12 cellular contexts compared by ENCODE assay signal in the genomic region with DNA sequence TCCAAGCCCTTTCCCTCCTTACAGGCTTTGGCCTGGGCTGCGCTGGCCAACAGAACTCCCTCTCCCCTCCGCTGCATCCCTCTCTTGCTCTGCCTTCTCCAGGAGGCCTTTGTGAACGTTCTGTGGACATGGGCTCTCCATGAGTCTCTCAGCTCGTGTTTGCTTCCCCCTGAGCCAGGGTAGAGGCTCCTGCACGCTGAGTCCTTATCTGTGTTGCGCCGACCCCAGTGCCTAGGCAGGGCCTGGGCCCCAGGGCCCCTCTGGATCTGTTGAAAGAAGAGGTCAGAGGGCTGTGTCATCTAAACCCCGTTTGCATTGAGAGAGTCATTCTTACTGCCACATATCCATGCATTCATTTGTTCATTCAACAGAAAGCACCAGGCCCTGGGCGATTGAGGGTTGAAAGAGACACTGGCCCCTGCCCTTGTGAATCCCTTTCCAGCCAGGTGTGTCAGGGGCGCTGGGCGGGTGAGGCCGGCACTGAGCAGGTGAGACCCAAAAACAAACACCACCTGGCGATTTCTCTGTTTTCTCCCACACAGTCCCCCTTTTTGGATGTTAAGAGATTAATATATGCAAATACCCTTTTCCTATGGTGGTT.
DNase-seq lines count a peak whose midpoint lies in the region; ATAC-seq and TF ChIP-seq lines count a peak whose summit lies in the region.
"Had no signal": no experiment of that assay in that cellular context is flagged by ENCODE, and none has a peak within 500 bp of the region (broad histone marks: within the 10 kb centered on the region; RNA-seq: fewer than 3 reads in every experiment).

No MANE protein-coding gene starts in this region.

- no peaks in the 10 kb centered on the region for H3K9me3 Mint-ChIP-seq in central memory CD8-positive, alpha-beta T cell
- H3K9me3 Mint-ChIP-seq: activated B cell treated with CpG ODN at 0.5 μM for 24 hours; effector memory CD8-positive, alpha-beta T cell had no signal

- no peak overlapping the region for H3K9ac ChIP-seq in MM.1S (ENCODE audit: low read length)

- DNase-seq in COLO668 (lab: John Stamatoyannopoulos, UW; ENCODE audit: unreplicated experiment), result peak; percentile 53
- peak; percentile 52 for DNase-seq in MM.1S
- DNase-seq in central memory CD8-positive, alpha-beta T cell (ENCODE audit: low spot score in 2 of 2), result no peak
- DNase-seq in omental fat pad (ENCODE audit: low spot score), result peak; percentile 17
- DNase-seq in globus pallidus (ENCODE audit: low spot score), result no peak
- no peak for DNase-seq in stimulated activated CD4-positive, alpha-beta T cell treated with anti-CD3 and anti-CD28 coated beads, Interleukin-15, amount 100 ng/mL, for 24 hours
- DNase-seq in NCI-H2227 (lab: John Stamatoyannopoulos, UW; ENCODE audit: unreplicated experiment), result no peak
- DNase-seq: activated B cell treated with CpG ODN at 0.5 μM for 24 hours; effector memory CD8-positive, alpha-beta T cell had no signal

- H4K20me1 ChIP-seq in MM.1S (ENCODE audit: insufficient read depth, low read length), result no peaks in the 10 kb centered on the region

- H3K9me3 ChIP-seq in MM.1S (replicated peaks; ENCODE audit: insufficient read depth, low read length), result no peaks in the 10 kb centered on the region
- H3K9me3 ChIP-seq: body of pancreas had no signal

- H3K36me3 ChIP-seq in MM.1S (replicated peaks; ENCODE audit: insufficient read depth, low read length), result no peaks in the 10 kb centered on the region

- no peaks in the 10 kb centered on the region for H3K27me3 ChIP-seq in MM.1S (replicated peaks; ENCODE audit: insufficient read depth, low read length)
- H3K27me3 ChIP-seq: body of pancreas had no signal

- H3K27ac Mint-ChIP-seq in central memory CD8-positive, alpha-beta T cell (ENCODE audit: low read depth), result peak overlapping the region; percentile 59
- H3K27ac Mint-ChIP-seq: activated B cell treated with CpG ODN at 0.5 μM for 24 hours had no signal

- peaks cover 15% of the 10 kb centered on the region for H3K4me1 ChIP-seq in MM.1S (ENCODE audit: low read length)

- peak overlapping the region; percentile 14; the same call in 1 of the 2 replicates for H2AFZ ChIP-seq in MM.1S (ENCODE audit: low read length)

- H3K27me3 Mint-ChIP-seq in central memory CD8-positive, alpha-beta T cell, result no peaks in the 10 kb centered on the region
- H3K27me3 Mint-ChIP-seq: effector memory CD8-positive, alpha-beta T cell had no signal

- no peak overlapping the region for H3K4me3 ChIP-seq in MM.1S (ENCODE audit: low read length)
- H3K4me3 ChIP-seq: body of pancreas, GM12878 had no signal

- ATAC-seq in central memory CD8-positive, alpha-beta T cell (replicated peaks; ENCODE audit: extremely low read depth, poor library complexity, severe bottlenecking), result no peak
- ATAC-seq in omental fat pad (ENCODE audit: low FRiP score) (no peak), HG02763 (IDR thresholded peaks at IDR 0.05; ENCODE audit: unreplicated experiment) (no peak)
- ATAC-seq: body of pancreas; effector memory CD8-positive, alpha-beta T cell; GM12878 had no signal

- no peaks in the 10 kb centered on the region for H3F3A ChIP-seq in MM.1S (ENCODE audit: insufficient read depth, low read length)

- TF ChIP-seq CTCF in MM.1S (IDR thresholded peaks at IDR 0.05; ENCODE audit: low read length) (no peak), omental fat pad (IDR thresholded peaks at IDR 0.05) (no peak)

- no peaks in the 10 kb centered on the region for H3K79me2 ChIP-seq in MM.1S (ENCODE audit: low read length)

- peak overlapping the region; percentile 25; the same call in 1 of the 2 replicates for H3K27ac ChIP-seq in MM.1S (ENCODE audit: low read length)
- H3K27ac ChIP-seq: body of pancreas had no signal

- H3K36me3 Mint-ChIP-seq in central memory CD8-positive, alpha-beta T cell (ENCODE audit: insufficient read depth), result peaks cover 4% of the 10 kb centered on the region

- no peak overlapping the region for H3K4me3 Mint-ChIP-seq in central memory CD8-positive, alpha-beta T cell
- H3K4me3 Mint-ChIP-seq: activated B cell treated with CpG ODN at 0.5 μM for 24 hours; effector memory CD8-positive, alpha-beta T cell had no signal

- H3K4me2 ChIP-seq in MM.1S (ENCODE audit: low read depth, low read length), result peak overlapping the region; percentile 46

- no peaks in the 10 kb centered on the region for H3K9me2 ChIP-seq in MM.1S (replicated peaks; ENCODE audit: insufficient read depth, low read length)

- no peaks in the 10 kb centered on the region for H3K4me1 Mint-ChIP-seq in central memory CD8-positive, alpha-beta T cell
- H3K4me1 Mint-ChIP-seq: activated B cell treated with CpG ODN at 0.5 μM for 24 hours had no signal

Comparison
In these comparisons a context has a peak if more than half of its experiments do, and no peak if none do; other contexts are left out.
1. DNase-seq: peak in COLO668 (single experiment), MM.1S (single experiment) and omental fat pad (single experiment); none in central memory CD8-positive, alpha-beta T cell (0 of 2), globus pallidus (single experiment), stimulated activated CD4-positive, alpha-beta T cell treated with anti-CD3 and anti-CD28 coated beads, Interleukin-15, amount 100 ng/mL, for 24 hours (single experiment) and NCI-H2227 (single experiment).